Comparison of ENCODE assay signal across 33 cellular contexts in the genomic region with DNA sequence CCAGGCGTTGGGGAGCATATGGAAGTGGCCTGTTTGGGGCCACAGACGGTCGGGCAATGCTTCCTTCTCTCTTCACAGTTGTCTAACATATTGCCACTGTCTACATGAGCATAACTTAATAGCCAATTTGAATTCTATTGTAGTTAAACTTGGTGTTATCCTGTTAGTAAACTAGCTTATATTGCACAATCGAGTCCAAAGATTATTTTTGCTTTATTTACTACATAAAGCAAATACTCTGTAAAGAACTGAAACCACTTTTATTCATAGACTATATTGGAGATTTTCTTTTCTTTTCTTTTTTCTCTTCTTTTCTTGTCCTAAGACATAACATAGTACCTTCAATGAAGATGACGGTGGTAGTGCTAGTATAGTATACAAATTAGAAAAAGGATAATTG.
"Had no signal": no experiment of that assay in that cellular context is flagged by ENCODE, and none has a peak within 500 bp of the region (broad histone marks: within the 10 kb centered on the region; RNA-seq: fewer than 3 reads in every experiment).

No MANE protein-coding gene starts in this region.

- H3K9me3 ChIP-seq: body of pancreas had no signal

- DNase-seq: activated B cell treated with CpG ODN at 0.5 μM for 24 hours; activated CD4-positive, alpha-beta memory T cell treated with anti-CD3 and anti-CD28 coated beads for 36 hours; activated CD4-positive, alpha-beta T cell treated with anti-CD3 and anti-CD28 coated beads for 4 hours; activated CD4-positive, alpha-beta T cell treated with anti-CD3 and anti-CD28 coated beads, Interleukin-2, amount 50 U/mL, for 1 hour; activated CD4-positive, CD25-positive, alpha-beta regulatory T cell treated with anti-CD3 and anti-CD28 coated beads, Interleukin-2, amount 50 U/mL, for 72 hours; activated CD8-positive, alpha-beta memory T cell treated with anti-CD3 and anti-CD28 coated beads, Interleukin-2, amount 50 U/mL, for 4 hours; activated gamma-delta T cell treated with Interleukin-2 at 50 U/mL for 16 hours; activated naive CD4-positive, alpha-beta T cell treated with anti-CD3 and anti-CD28 coated beads for 36 hours; activated T-cell treated with anti-CD3 and anti-CD28 coated beads for 4 hours; activated T-cell treated with anti-CD3 and anti-CD28 coated beads, Interleukin-2, amount 50 U/mL, for 4 hours; adrenal gland; body of pancreas; central memory CD4-positive, alpha-beta T cell; NCI-H1092 treated with DMSO at 0.1 percent for 48 hours; NCI-H1417; NCI-H146; NCI-H187; NCI-H2029 treated with DMSO at 0.1 percent for 48 hours; NCI-H2107; NCI-H226; NCI-H526; NCI-H748 treated with DMSO at 0.1 percent for 48 hours; NK-92 treated with Interleukin-12 subunit alpha and Interleukin-12 subunit beta, amount 100 ng/mL, for 24 hours; PC-9; SW 1271; T-helper 1 cell; T-helper 2 cell; T-helper 9 cell had no signal

- H3K4me1 ChIP-seq: adrenal gland, body of pancreas, breast epithelium had no signal

- H3K27me3 ChIP-seq: adrenal gland, body of pancreas, breast epithelium had no signal

- H3K27ac ChIP-seq: adrenal gland, body of pancreas, breast epithelium, PC-9, RWPE1, VCaP had no signal

- ATAC-seq: activated naive CD4-positive, alpha-beta T cell treated with anti-CD3 and anti-CD28 coated beads, Interleukin-2, amount 50 U/mL, for 72 hours; activated T-cell treated with anti-CD3 and anti-CD28 coated beads, Interleukin-2, amount 50 U/mL, for 4 hours; body of pancreas; Right ventricle myocardium inferior had no signal

- H3K4me3 ChIP-seq: adrenal gland, body of pancreas, breast epithelium, PC-9 had no signal

- H3K36me3 ChIP-seq: adrenal gland, breast epithelium had no signal
